Comparison of ENCODE assay signal across 16 cellular contexts in genomic region chr6:45577836-45578504, GRCh38.
DNase-seq lines count a peak whose midpoint lies in the region; ATAC-seq, FAIRE-seq and TF ChIP-seq lines count a peak whose summit lies in the region.
"Had no signal": no experiment of that assay in that cellular context is flagged by ENCODE, and none has a peak within 500 bp of the region (broad histone marks: within the 10 kb centered on the region; RNA-seq: fewer than 3 reads in every experiment).

No MANE protein-coding gene starts in this region.

- dilution Hi-C loops in endothelial cell of umbilical vein (cut with MboI; ENCODE audit: extremely low pct_ligation_motif_present, low sequenced_read_pairs): no loop called here

- peaks cover 0 to 2% of the 10 kb centered on the region in 2 experiments for H3K27me3 ChIP-seq in endothelial cell of umbilical vein (ENCODE audit: control insufficient read depth in 2 of 2, insufficient read depth in 2 of 2, low read length in 2 of 2)
- H3K27me3 ChIP-seq in CD8-positive, alpha-beta T cell (ENCODE audit: insufficient read depth, low read length): no peaks in the 10 kb centered on the region
- H3K27me3 ChIP-seq: BE2C, heart left ventricle, upper lobe of left lung had no signal

- H3K4me3 ChIP-seq in endothelial cell of umbilical vein (replicated peaks in 1 of 3; ENCODE audit: insufficient read depth in 1 of 3, low read depth in 1 of 3, low read length in 3 of 3): no peak overlapping the region
- H3K4me3 ChIP-seq in CD8-positive, alpha-beta T cell (ENCODE audit: low read depth, low read length): no peak overlapping the region
- H3K4me3 ChIP-seq: heart left ventricle, PC-9, upper lobe of left lung had no signal

- intact Hi-C loops in endothelial cell of umbilical vein (cut with micrococcal nuclease): loop anchor here (5.0 kb wide), 1 partner anchor 156 kb away; no protein-coding TSS in a partner anchor
- intact Hi-C loops in CD8-positive, alpha-beta T cell (cut with DNase I, micrococcal nuclease): no loop called here

- TF ChIP-seq POLR2A in endothelial cell of umbilical vein (IDR thresholded peaks at IDR 0.05; ENCODE audit: low read depth, low read length): no peak

- CTCF ChIA-PET in endothelial cell of umbilical vein (lab: Charles Lee): interaction anchor here (0.7 to 1.9 kb wide), 4 partner anchors 137 to 948 kb away, joined by 3 to 6 read pairs (median 3); no protein-coding TSS in a partner anchor
- CTCF ChIA-PET in CD8-positive, alpha-beta T cell (lab: Charles Lee): no interaction called here

- H3K27ac Mint-ChIP-seq in nephron: peak overlapping the region in 2 of 3 experiments; percentile 24 to 35
- H3K27ac Mint-ChIP-seq in CD8-positive, alpha-beta T cell: no peak overlapping the region

- no peaks in the 10 kb centered on the region for H3K36me3 Mint-ChIP-seq in nephron (ENCODE audit: low read depth)
- H3K36me3 Mint-ChIP-seq in CD8-positive, alpha-beta T cell: no peaks in the 10 kb centered on the region

- TF ChIP-seq CTCF in endothelial cell of umbilical vein (IDR thresholded peaks at IDR 0.05; ENCODE audit: extremely low read depth in 1 of 2, insufficient read depth in 1 of 2, low read depth in 1 of 2, low read length in 2 of 2): no peak
- TF ChIP-seq CTCF in nephron (IDR thresholded peaks at IDR 0.05; ENCODE audit: unreplicated experiment in 3 of 3): no peak
- TF ChIP-seq CTCF in CD8-positive, alpha-beta T cell (IDR thresholded peaks at IDR 0.05): no peak

- no peak for ATAC-seq in CD8-positive, alpha-beta T cell
- ATAC-seq: left lobe of liver had no signal

- no peak overlapping the region for H3K9ac ChIP-seq in endothelial cell of umbilical vein (replicated peaks; ENCODE audit: extremely low read depth, insufficient read depth, low read length)

- H3K4me1 Mint-ChIP-seq in nephron: peaks cover 4% of the 10 kb centered on the region
- peaks cover 9% of the 10 kb centered on the region for H3K4me1 Mint-ChIP-seq in CD8-positive, alpha-beta T cell (ENCODE audit: low read depth)

- peaks cover 14% of the 10 kb centered on the region for H3K27me3 Mint-ChIP-seq in nephron (ENCODE audit: low read depth)
- no peaks in the 10 kb centered on the region for H3K27me3 Mint-ChIP-seq in CD8-positive, alpha-beta T cell (ENCODE audit: low read depth)

- BruUV-seq in endothelial cell of umbilical vein (replicated peaks; lab: Mats Ljungman, UMichigan): no TSS peak

- H3K9me1 ChIP-seq in endothelial cell of umbilical vein (replicated peaks; ENCODE audit: control insufficient read depth, extremely low read depth, insufficient read depth, low read length): no peaks in the 10 kb centered on the region

- H3K36me3 ChIP-seq in endothelial cell of umbilical vein (ENCODE audit: control insufficient read depth in 2 of 2, extremely low read depth in 1 of 2, insufficient read depth in 2 of 2, low read length in 2 of 2): no peaks in the 10 kb centered on the region
- H3K36me3 ChIP-seq in CD8-positive, alpha-beta T cell (ENCODE audit: insufficient read depth, low read length): no peaks in the 10 kb centered on the region
- H3K36me3 ChIP-seq: BE2C, heart left ventricle, upper lobe of left lung had no signal

- peak overlapping the region; percentile 81 for H2AFZ ChIP-seq in endothelial cell of umbilical vein (ENCODE audit: low read depth, low read length)
- H2AFZ ChIP-seq: PC-9 had no signal

- DNase-seq in AG08395 (ENCODE audit: low spot score) (peak; percentile 42), LHCN-M2 (ENCODE audit: low read depth) (peak; percentile 46), endothelial cell of umbilical vein (ENCODE audit: low read depth, low spot score) (peak; percentile 15), amygdala (lab: John Stamatoyannopoulos, UW) (no peak), EL (no peak)
- DNase-seq in CD8-positive, alpha-beta T cell: no peak
- no peak for DNase-seq in activated naive CD4-positive, alpha-beta T cell treated with anti-CD3 and anti-CD28 coated beads, Interleukin-2, amount 50 U/mL, for 16 hours
- DNase-seq: activated CD4-positive, CD25-positive, alpha-beta regulatory T cell; BE2C; heart left ventricle; PC-9; stimulated activated CD4-positive, alpha-beta T cell treated with anti-CD3 and anti-CD28 coated beads, Interleukin-15, amount 100 ng/mL, for 24 hours; T-helper 1 cell; upper lobe of left lung had no signal

- no peaks in the 10 kb centered on the region for H3K79me2 ChIP-seq in endothelial cell of umbilical vein (ENCODE audit: control insufficient read depth, insufficient read depth, low read length)

- H3K4me2 ChIP-seq in endothelial cell of umbilical vein (ENCODE audit: insufficient read depth, low read length): peak overlapping the region; percentile 54
- H3K4me2 ChIP-seq: PC-9 had no signal

- H3K9me3 Mint-ChIP-seq in nephron: peaks cover 13% of the 10 kb centered on the region
- H3K9me3 Mint-ChIP-seq in CD8-positive, alpha-beta T cell: no peaks in the 10 kb centered on the region

- H4K20me1 ChIP-seq in endothelial cell of umbilical vein (replicated peaks; ENCODE audit: control insufficient read depth, extremely low read depth, insufficient read depth, low read length): no peaks in the 10 kb centered on the region

- POLR2A ChIA-PET in endothelial cell of umbilical vein (lab: Charles Lee): no interaction called here
- POLR2A ChIA-PET in CD8-positive, alpha-beta T cell (lab: Charles Lee): interaction anchor here (0.6 kb wide), 1 partner anchor 9 kb away, joined by 3 read pairs; no protein-coding TSS in a partner anchor

- FAIRE-seq in endothelial cell of umbilical vein (lab: Jason Lieb, UNC): peak; percentile 75

- peaks cover 7% of the 10 kb centered on the region for H3K4me1 ChIP-seq in endothelial cell of umbilical vein (ENCODE audit: control insufficient read depth, extremely low read depth, insufficient read depth, low read length)
- H3K4me1 ChIP-seq in CD8-positive, alpha-beta T cell (ENCODE audit: insufficient read depth, low read length): peaks cover 3% of the 10 kb centered on the region
- H3K4me1 ChIP-seq: BE2C had no signal

- no peaks in the 10 kb centered on the region for H3K9me3 ChIP-seq in endothelial cell of umbilical vein (replicated peaks; ENCODE audit: control insufficient read depth, insufficient read depth, low read length)
- no peaks in the 10 kb centered on the region for H3K9me3 ChIP-seq in CD8-positive, alpha-beta T cell (ENCODE audit: low read length)
- H3K9me3 ChIP-seq: BE2C, upper lobe of left lung had no signal

- H3K27ac ChIP-seq in endothelial cell of umbilical vein (ENCODE audit: insufficient read depth, low read depth, low read length): no peak overlapping the region
- H3K27ac ChIP-seq in CD8-positive, alpha-beta T cell (ENCODE audit: low read depth, low read length): no peak overlapping the region
- H3K27ac ChIP-seq: PC-9 had no signal

- no peak overlapping the region for H3K4me3 Mint-ChIP-seq in nephron
- no peak overlapping the region for H3K4me3 Mint-ChIP-seq in CD8-positive, alpha-beta T cell

TF ChIP-seq in endothelial cell of umbilical vein, 7 proteins besides CTCF, POLR2A, EP300 and RAD21:
- TF ChIP-seq GATA2 (IDR thresholded peaks at IDR 0.05; ENCODE audit: insufficient read depth, insufficient read length, low read depth, low read length): no peak
- TF ChIP-seq FOS (IDR thresholded peaks at IDR 0.05; ENCODE audit: borderline replicate concordance, insufficient read depth, low read length): no peak
- TF ChIP-seq EZH2 (IDR thresholded peaks at IDR 0.05; ENCODE audit: borderline replicate concordance, low read depth, low read length, severe bottlenecking): no peak
- TF ChIP-seq POLR2AphosphoS5 (IDR thresholded peaks at IDR 0.05; ENCODE audit: insufficient read depth, low read depth, low read length): no peak
- no peak for TF ChIP-seq JUN (IDR thresholded peaks at IDR 0.05; ENCODE audit: borderline replicate concordance, insufficient read depth, insufficient read length, low read depth)
- no peak for TF ChIP-seq MYC (IDR thresholded peaks at IDR 0.05; ENCODE audit: low read depth, low read length)
- TF ChIP-seq, protein P1, sequence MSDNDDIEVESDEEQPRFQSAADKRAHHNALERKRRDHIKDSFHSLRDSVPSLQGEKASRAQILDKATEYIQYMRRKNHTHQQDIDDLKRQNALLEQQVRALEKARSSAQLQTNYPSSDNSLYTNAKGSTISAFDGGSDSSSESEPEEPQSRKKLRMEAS (IDR thresholded peaks at IDR 0.05; ENCODE audit: insufficient read depth, insufficient read length): no peak

Comparison
In these comparisons a context has a peak if more than half of its experiments do, and no peak if none do; other contexts are left out.
1. DNase-seq: peak in AG08395 (single experiment), LHCN-M2 (single experiment) and endothelial cell of umbilical vein (single experiment); none in CD8-positive, alpha-beta T cell (0 of 7), activated naive CD4-positive, alpha-beta T cell treated with anti-CD3 and anti-CD28 coated beads, Interleukin-2, amount 50 U/mL, for 16 hours (single experiment), amygdala (0 of 56) and EL (single experiment).